In genomic region chr5:132540764-132541163, GRCh38 we compare ENCODE assay signal across 20 cellular contexts. TPM values are rescaled to one million over a fixed set of nuclear protein-coding genes. Genes with fewer than 3 reads are reported as not detected.
DNase-seq lines count a peak whose midpoint lies in the region; ATAC-seq, FAIRE-seq and TF ChIP-seq lines count a peak whose summit lies in the region.
"Had no signal": no experiment of that assay in that cellular context is flagged by ENCODE, and none has a peak within 500 bp of the region (broad histone marks: within the 10 kb centered on the region; RNA-seq: fewer than 3 reads in every experiment).

No MANE protein-coding gene starts in this region.

- no peaks in the 10 kb centered on the region for H3K79me2 ChIP-seq in mammary epithelial cell (ENCODE audit: insufficient read depth, low read length)
- no peaks in the 10 kb centered on the region for H3K79me2 ChIP-seq in K562 (ENCODE audit: control insufficient read depth, insufficient read depth, low read length)

- TF ChIP-seq POLR2A in breast epithelium (IDR thresholded peaks at IDR 0.05) (no peak), K562 (conservative IDR thresholded peaks at IDR 0.05) (no peak), GM18505 (IDR thresholded peaks at IDR 0.05; ENCODE audit: borderline replicate concordance, extremely low read depth, insufficient read depth, insufficient read length) (no peak)

- H3K9me1 ChIP-seq in K562 (ENCODE audit: control insufficient read depth, insufficient read depth, low read length) = no peaks in the 10 kb centered on the region

- no peak for TF ChIP-seq RAD21 in K562 (CRISPR knock-in tag; conservative IDR thresholded peaks at IDR 0.05 in 1 of 2, IDR thresholded peaks at IDR 0.05 in 1 of 2)

- intact Hi-C loops in mammary epithelial cell (cut with micrococcal nuclease) (no loop called here), breast epithelium (cut with DNase I; ENCODE audit: low total_unique reads) (no loop called here), K562 (cut with micrococcal nuclease) (no loop called here)

- H3K27me3 ChIP-seq in mammary epithelial cell (ENCODE audit: insufficient read depth, low read length) (peaks cover 8% of the 10 kb centered on the region), breast epithelium (no peaks in the 10 kb centered on the region), K562 (ENCODE audit: control insufficient read depth in 2 of 2, insufficient read depth in 2 of 2, low read length in 2 of 2) (no peaks in the 10 kb centered on the region)
- H3K27me3 ChIP-seq: BLaER1 had no signal

- BruUV-seq in mammary epithelial cell (replicated peaks; lab: Mats Ljungman, UMichigan) (no TSS peak), K562 (replicated peaks; lab: Mats Ljungman, UMichigan) (no TSS peak)

- H3K36me3 ChIP-seq in mammary epithelial cell (ENCODE audit: insufficient read depth, low read length) = no peaks in the 10 kb centered on the region
- H3K36me3 ChIP-seq in breast epithelium = no peaks in the 10 kb centered on the region
- no peaks in the 10 kb centered on the region for H3K36me3 ChIP-seq in K562 (ENCODE audit: control insufficient read depth, insufficient read depth, low read length)
- H3K36me3 ChIP-seq: BLaER1 had no signal

- in situ Hi-C loops in mammary epithelial cell (cut with MboI; ENCODE audit: low sequenced_read_pairs in 2 of 2) = no loop called here
- in situ Hi-C loops in K562 (cut with MboI) = no loop called here

- H3K27ac ChIP-seq in mammary epithelial cell (ENCODE audit: insufficient read depth, low read depth, low read length) = no peak overlapping the region
- peak overlapping the region in 1 of 2 donors; percentile 35 for H3K27ac ChIP-seq in breast epithelium
- no peak overlapping the region for H3K27ac ChIP-seq in K562 (ENCODE audit: extremely low read depth, low read depth, low read length)
- H3K27ac ChIP-seq: 22Rv1, BLaER1, KMS-11 had no signal

- peak overlapping the region; percentile 60 for H2AFZ ChIP-seq in mammary epithelial cell (ENCODE audit: low read depth, low read length)
- H2AFZ ChIP-seq in K562 (ENCODE audit: low read depth, low read length) = peak overlapping the region; percentile 14; the same call in 1 of the 2 replicates

- no peak overlapping the region for H3K4me3 ChIP-seq in mammary epithelial cell (replicated peaks in 1 of 3; ENCODE audit: insufficient read depth in 1 of 3, low read depth in 2 of 3, low read length in 3 of 3)
- no peak overlapping the region for H3K4me3 ChIP-seq in breast epithelium
- H3K4me3 ChIP-seq in K562 = no peak overlapping the region
- H3K4me3 ChIP-seq: BLaER1 had no signal

- ATAC-seq in K562 (peak; percentile 31; the same call in 1 of the 3 replicates), GM18505 (IDR thresholded peaks at IDR 0.05; ENCODE audit: unreplicated experiment) (no peak)

- CTCF ChIA-PET in mammary epithelial cell (lab: Charles Lee; ENCODE audit: low non-redundant PET) (no interaction called here), K562 (lab: Yijun Ruan, JAX; ENCODE audit: low intra/inter-chr PET ratio) (no interaction called here)

- no peaks in the 10 kb centered on the region for H3K9me3 ChIP-seq in mammary epithelial cell (replicated peaks; ENCODE audit: insufficient read depth, low read length)
- no peaks in the 10 kb centered on the region for H3K9me3 ChIP-seq in breast epithelium
- no peaks in the 10 kb centered on the region for H3K9me3 ChIP-seq in K562 (replicated peaks; ENCODE audit: control insufficient read depth, insufficient read depth, low read depth, low read length)
- H3K9me3 ChIP-seq: BLaER1 had no signal

- no peak for FAIRE-seq in K562 (lab: Jason Lieb, UNC)
- FAIRE-seq: G401.6, GM12892, GM19239 had no signal

- H3K4me2 ChIP-seq in mammary epithelial cell (ENCODE audit: insufficient read depth, low read depth, low read length) (no peak overlapping the region), K562 (ENCODE audit: insufficient read depth, low read length) (no peak overlapping the region)
- H3K4me2 ChIP-seq: BLaER1, KMS-11 had no signal

- TF ChIP-seq EP300 in K562 (IDR thresholded peaks at IDR 0.05; ENCODE audit: low read length) = no peak

- 9% methylated on average over 4 of the region's 4 CpGs for WGBS in mammary epithelial cell (ENCODE audit: low coverage, missing lambda C conversion rate)
- 40% methylated on average over 4 of the region's 4 CpGs for WGBS in K562 (ENCODE audit: insufficient coverage, low coverage, missing lambda C conversion rate)

- dilution Hi-C loops in mammary epithelial cell (cut with HindIII; ENCODE audit: low sequenced_read_pairs) = no loop called here

- POLR2A ChIA-PET in K562 (lab: Yijun Ruan, JAX) = interaction anchor here (1.0 kb wide), 1 partner anchor 115 kb away, joined by 3 read pairs; no protein-coding TSS in a partner anchor

- H3K4me1 ChIP-seq in mammary epithelial cell (ENCODE audit: insufficient read depth, low read length) (no peaks in the 10 kb centered on the region), breast epithelium (no peaks in the 10 kb centered on the region), K562 (replicated peaks in 1 of 2; ENCODE audit: control insufficient read depth in 2 of 2, insufficient read depth in 2 of 2, low read length in 2 of 2) (no peaks in the 10 kb centered on the region; a peak in 2 of 5 replicates)
- H3K4me1 ChIP-seq: BLaER1 had no signal

- no peak overlapping the region for H3K9ac ChIP-seq in mammary epithelial cell (ENCODE audit: insufficient read depth, low read length)
- no peak overlapping the region for H3K9ac ChIP-seq in K562 (ENCODE audit: insufficient read depth in 1 of 2, low read depth in 2 of 2, low read length in 2 of 2)
- H3K9ac ChIP-seq: BLaER1, KMS-11 had no signal

- TF ChIP-seq CTCF in mammary epithelial cell (conservative IDR thresholded peaks at IDR 0.05 in 1 of 2, IDR thresholded peaks at IDR 0.05 in 1 of 2; ENCODE audit: extremely low read depth in 1 of 2, insufficient read depth in 1 of 2, low read depth in 1 of 2, low read length in 2 of 2) (no peak), breast epithelium (IDR thresholded peaks at IDR 0.05) (no peak), K562 (IDR thresholded peaks at IDR 0.05 in 2 of 3, conservative IDR thresholded peaks at IDR 0.05 in 1 of 3; ENCODE audit: insufficient read depth in 2 of 3, low read depth in 1 of 3, low read length in 3 of 3) (no peak)

- DNase-seq in mammary epithelial cell (no peak), breast epithelium (ENCODE audit: low spot score in 2 of 2) (no peak), K562 (ENCODE audit: extremely low read depth in 1 of 4, low spot score in 3 of 4) (no peak), midbrain (lab: John Stamatoyannopoulos, UW) (peak; percentile 17), NCI-H226 (no peak), NCI-H1105 treated with DMSO at 0.1 percent for 48 hours (lab: John Stamatoyannopoulos, UW) (no peak)
- no peak for DNase-seq in stimulated activated CD4-positive, alpha-beta T cell treated with anti-CD3 and anti-CD28 coated beads, Interleukin-4, amount 100 ng/mL, for 4 hours
- DNase-seq: CD4-positive, CD25-positive, alpha-beta regulatory T cell; DMS79; H9 had no signal

- no peaks in the 10 kb centered on the region for H4K20me1 ChIP-seq in mammary epithelial cell (ENCODE audit: insufficient read depth, low read length)
- H4K20me1 ChIP-seq in K562 (replicated peaks; ENCODE audit: control insufficient read depth, insufficient read depth, low read length) = no peaks in the 10 kb centered on the region
- H4K20me1 ChIP-seq: BLaER1 had no signal

RNA-seq across cellular contexts. Expression of gene IL5, which starts 2.6 kb away (rescaled TPM):
- not detected for total RNA-seq in mammary epithelial cell
- not detected for polyA plus RNA-seq in mammary epithelial cell
- not detected for polyA minus RNA-seq in mammary epithelial cell
- not detected for total RNA-seq in breast epithelium
- not detected in 2 replicates for total RNA-seq in K562 (2011; cell fraction: chromatin; rRNA removed; ENCODE audit: low replicate concordance)
- total RNA-seq in K562 (2011; cell fraction: nucleolus; rRNA removed) = not detected in 2 replicates
- not detected in 2 replicates for total RNA-seq in K562 (2011; cell fraction: nucleoplasm; rRNA removed)
- not detected in 2 replicates for total RNA-seq in K562 (2014; rRNA removed)
- not detected in 2 replicates for total RNA-seq in K562 (2014; rRNA removed; fragmentation: Illumina TruSeq; extraction: Trizol)
- total RNA-seq in K562 (2015; rRNA removed; fragmentation: Illumina TruSeq; extraction: Trizol) = not detected in 2 replicates
- not detected in 2 replicates for total RNA-seq in K562 (2021)
- polyA plus RNA-seq in K562 (2011; rRNA removed) = not detected in 2 replicates
- polyA plus RNA-seq in K562 (2011; cell fraction: cytosol; rRNA removed) = not detected in 2 replicates
- polyA plus RNA-seq in K562 (2011; cell fraction: nucleus; rRNA removed) = not detected in 2 replicates
- polyA plus RNA-seq in K562 (2012) = not detected in 2 replicates
- polyA plus RNA-seq in K562 (2014; fragmentation: Illumina TruSeq; extraction: Trizol) = not detected in 2 replicates
- polyA plus RNA-seq in K562 (2014; fragmentation: Nextera tagmentation; extraction: Ambion mirVana) = not detected
- 0.15 and 0.44 TPM in 2 replicates for polyA plus RNA-seq in K562 (2014; rRNA removed)
- polyA minus RNA-seq in K562 (2011; rRNA and poly(A)+ RNA removed) = not detected in 2 replicates
- polyA minus RNA-seq in K562 (2011; cell fraction: cytosol; rRNA and poly(A)+ RNA removed) = not detected in 2 replicates
- not detected in 2 replicates for polyA minus RNA-seq in K562 (2011; cell fraction: nucleus; rRNA and poly(A)+ RNA removed)
- total RNA-seq: A673; CD4-positive, CD25-positive, alpha-beta regulatory T cell; H9; HT-29 had no signal
- polyA plus RNA-seq: CD4-positive, CD25-positive, alpha-beta regulatory T cell; IgD-negative memory B cell had no signal

RNA-seq across cellular contexts. Expression of gene RAD50, which starts 16.0 kb away (rescaled TPM):
- total RNA-seq in mammary epithelial cell = 10 to 100 TPM; 29.8 to 56.9 TPM
- polyA plus RNA-seq in mammary epithelial cell = 18.1 TPM
- polyA minus RNA-seq in mammary epithelial cell = 25.4 TPM
- total RNA-seq in breast epithelium = 10 to 100 TPM; 44.2 to 47.4 (median 44.6) TPM
- 20.6 and 112 TPM in 2 replicates for total RNA-seq in K562 (2011; cell fraction: chromatin; rRNA removed; ENCODE audit: low replicate concordance)
- total RNA-seq in K562 (2011; cell fraction: nucleolus; rRNA removed) = 12.8 and 17.9 TPM in 2 replicates
- total RNA-seq in K562 (2011; cell fraction: nucleoplasm; rRNA removed) = 35.8 and 50.8 TPM in 2 replicates
- 30.7 and 31.6 TPM in 2 replicates for total RNA-seq in K562 (2014; rRNA removed)
- 60.5 and 71.2 TPM in 2 replicates for total RNA-seq in K562 (2014; rRNA removed; fragmentation: Illumina TruSeq; extraction: Trizol)
- 66.0 and 74.2 TPM in 2 replicates for total RNA-seq in K562 (2015; rRNA removed; fragmentation: Illumina TruSeq; extraction: Trizol)
- 46.9 and 54.5 TPM in 2 replicates for total RNA-seq in K562 (2021)
- 41.7 and 44.1 TPM in 2 replicates for polyA plus RNA-seq in K562 (2011; rRNA removed)
- 6.1 and 17.2 TPM in 2 replicates for polyA plus RNA-seq in K562 (2011; cell fraction: cytosol; rRNA removed)
- polyA plus RNA-seq in K562 (2011; cell fraction: nucleus; rRNA removed) = 42.9 and 70.5 TPM in 2 replicates
- polyA plus RNA-seq in K562 (2012) = 32.0 and 35.3 TPM in 2 replicates
- 52.4 and 54.4 TPM in 2 replicates for polyA plus RNA-seq in K562 (2014; fragmentation: Illumina TruSeq; extraction: Trizol)
- polyA plus RNA-seq in K562 (2014; fragmentation: Nextera tagmentation; extraction: Ambion mirVana) = 10 to 100 TPM; 15.3 to 18.0 TPM
- 35.6 and 39.5 TPM in 2 replicates for polyA plus RNA-seq in K562 (2014; rRNA removed)
- 128 and 144 TPM in 2 replicates for polyA minus RNA-seq in K562 (2011; rRNA and poly(A)+ RNA removed)
- 29.1 and 30.0 TPM in 2 replicates for polyA minus RNA-seq in K562 (2011; cell fraction: cytosol; rRNA and poly(A)+ RNA removed)
- 38.4 and 64.6 TPM in 2 replicates for polyA minus RNA-seq in K562 (2011; cell fraction: nucleus; rRNA and poly(A)+ RNA removed)

RNA-seq across cellular contexts. Expression of gene IRF1, which starts 50.2 kb away (rescaled TPM):
- 10 to 100 TPM in 1 of 2 donors, 1 to 10 TPM in 1; 5.3 to 14.9 TPM for total RNA-seq in mammary epithelial cell
- 9.0 TPM for polyA plus RNA-seq in mammary epithelial cell
- 24.6 TPM for polyA minus RNA-seq in mammary epithelial cell
- total RNA-seq in breast epithelium = 10 to 100 TPM; 10.4 to 27.8 (median 18.0) TPM
- total RNA-seq in K562 (2011; cell fraction: chromatin; rRNA removed; ENCODE audit: low replicate concordance) = 28.2 and 57.3 TPM in 2 replicates
- total RNA-seq in K562 (2011; cell fraction: nucleolus; rRNA removed) = 33.9 and 37.9 TPM in 2 replicates
- total RNA-seq in K562 (2011; cell fraction: nucleoplasm; rRNA removed) = 29.7 and 35.8 TPM in 2 replicates
- total RNA-seq in K562 (2014; rRNA removed) = 3.0 and 4.4 TPM in 2 replicates
- 4.4 and 6.1 TPM in 2 replicates for total RNA-seq in K562 (2014; rRNA removed; fragmentation: Illumina TruSeq; extraction: Trizol)
- 7.4 and 8.2 TPM in 2 replicates for total RNA-seq in K562 (2015; rRNA removed; fragmentation: Illumina TruSeq; extraction: Trizol)
- total RNA-seq in K562 (2021) = 10.6 and 12.3 TPM in 2 replicates
- polyA plus RNA-seq in K562 (2011; rRNA removed) = 4.9 and 5.4 TPM in 2 replicates
- polyA plus RNA-seq in K562 (2011; cell fraction: cytosol; rRNA removed) = 3.6 and 5.0 TPM in 2 replicates
- 12.7 and 17.0 TPM in 2 replicates for polyA plus RNA-seq in K562 (2011; cell fraction: nucleus; rRNA removed)
- polyA plus RNA-seq in K562 (2012) = 7.0 and 22.7 TPM in 2 replicates
- 5.3 and 7.3 TPM in 2 replicates for polyA plus RNA-seq in K562 (2014; fragmentation: Illumina TruSeq; extraction: Trizol)
- 1 to 10 TPM; 1.1 to 1.3 TPM for polyA plus RNA-seq in K562 (2014; fragmentation: Nextera tagmentation; extraction: Ambion mirVana)
- 5.9 and 6.0 TPM in 2 replicates for polyA plus RNA-seq in K562 (2014; rRNA removed)
- 14.3 and 15.6 TPM in 2 replicates for polyA minus RNA-seq in K562 (2011; rRNA and poly(A)+ RNA removed)
- polyA minus RNA-seq in K562 (2011; cell fraction: cytosol; rRNA and poly(A)+ RNA removed) = 4.2 and 9.4 TPM in 2 replicates
- 19.7 and 23.8 TPM in 2 replicates for polyA minus RNA-seq in K562 (2011; cell fraction: nucleus; rRNA and poly(A)+ RNA removed)
